7 cellular contexts compared by ENCODE assay signal in genomic region chr15:86231864-86232801, GRCh38.
DNase-seq lines count a peak whose midpoint lies in the region; ATAC-seq and TF ChIP-seq lines count a peak whose summit lies in the region.

No MANE protein-coding gene starts in this region.

- 13% methylated on average over 20 of the region's 20 CpGs for WGBS in hepatocyte (ENCODE audit: low lambda C conversion rate, missing lambda C conversion rate)

- ATAC-seq in HG02884 (IDR thresholded peaks at IDR 0.05; ENCODE audit: unreplicated experiment): peak; percentile 76
- no peak for ATAC-seq in GM21515 (IDR thresholded peaks at IDR 0.05; ENCODE audit: unreplicated experiment)

- peak; percentile 38 for DNase-seq in GM13977 (ENCODE audit: low spot score)
- DNase-seq in NT2/D1 (ENCODE audit: low read depth, low spot score): peak; percentile 42
- DNase-seq in activated naive CD4-positive, alpha-beta T cell treated with anti-CD3 and anti-CD28 coated beads for 36 hours: peak; percentile 49
- peak; percentile 73 for DNase-seq in hepatocyte (ENCODE audit: low spot score)
- peak in 2 of 3 donors; percentile 6 to 18 for DNase-seq in stimulated activated CD4-positive, alpha-beta T cell treated with anti-CD3 and anti-CD28 coated beads, Interleukin-12 subunit alpha, Interleukin-12 subunit beta, amount 100 ng/mL, for 48 hours (ENCODE audit: low read depth in 2 of 3, low spot score in 1 of 3)

- H3K4me3 ChIP-seq in NT2/D1 (ENCODE audit: insufficient read length, low read depth): no peak overlapping the region
- H3K4me3 ChIP-seq in hepatocyte: no peak overlapping the region

- peaks cover 4% of the 10 kb centered on the region for H3K4me1 Mint-ChIP-seq in activated naive CD4-positive, alpha-beta T cell treated with anti-CD3 and anti-CD28 coated beads for 36 hours (ENCODE audit: low read depth)

- H3K9me3 Mint-ChIP-seq in activated naive CD4-positive, alpha-beta T cell treated with anti-CD3 and anti-CD28 coated beads for 36 hours: no peaks in the 10 kb centered on the region

- peak overlapping the region; percentile 76 for H3K4me2 ChIP-seq in hepatocyte

- H3K4me1 ChIP-seq in NT2/D1 (ENCODE audit: insufficient read depth, insufficient read length) (peaks cover 3% of the 10 kb centered on the region), hepatocyte (ENCODE audit: insufficient read depth) (no peaks in the 10 kb centered on the region)

- H3K36me3 ChIP-seq in NT2/D1 (ENCODE audit: insufficient read depth, insufficient read length, low read length) (no peaks in the 10 kb centered on the region), hepatocyte (replicated peaks; ENCODE audit: insufficient read depth, low read depth) (no peaks in the 10 kb centered on the region)

- in situ Hi-C loops in GM13977 (cut with MboI; ENCODE audit: low pct_unique_long_range_greater_than_20kb, low sequenced_read_pairs, unreplicated experiment): no loop called here

- H3K36me3 Mint-ChIP-seq in activated naive CD4-positive, alpha-beta T cell treated with anti-CD3 and anti-CD28 coated beads for 36 hours (ENCODE audit: low read depth): no peaks in the 10 kb centered on the region

- no peaks in the 10 kb centered on the region for H3K9me3 ChIP-seq in NT2/D1 (ENCODE audit: insufficient read depth, low read length)
- no peaks in the 10 kb centered on the region for H3K9me3 ChIP-seq in hepatocyte (ENCODE audit: low read depth)

- no peak overlapping the region for H3K4me3 Mint-ChIP-seq in activated naive CD4-positive, alpha-beta T cell treated with anti-CD3 and anti-CD28 coated beads for 36 hours

- H3K27me3 Mint-ChIP-seq in activated naive CD4-positive, alpha-beta T cell treated with anti-CD3 and anti-CD28 coated beads for 36 hours (ENCODE audit: low read depth): peaks cover 30% of the 10 kb centered on the region

- H3K27ac Mint-ChIP-seq in activated naive CD4-positive, alpha-beta T cell treated with anti-CD3 and anti-CD28 coated beads for 36 hours: no peak overlapping the region

- peak; percentile 66 for TF ChIP-seq CTCF in GM13977 (IDR thresholded peaks at IDR 0.05; ENCODE audit: extremely low read depth, insufficient read depth, missing control alignments)
- TF ChIP-seq CTCF in hepatocyte (IDR thresholded peaks at IDR 0.05; ENCODE audit: poor library complexity): peak; percentile 87

- H3K79me2 ChIP-seq in hepatocyte: no peaks in the 10 kb centered on the region

- peak overlapping the region; percentile 47 for H2AFZ ChIP-seq in hepatocyte

- intact Hi-C loops in activated naive CD4-positive, alpha-beta T cell treated with anti-CD3 and anti-CD28 coated beads for 36 hours (cut with micrococcal nuclease): loop anchor here (5.0 to 10.0 kb wide), 4 partner anchors 375 to 1375 kb away; no protein-coding TSS in a partner anchor

- H3K27ac ChIP-seq in hepatocyte: no peak overlapping the region

- CTCF ChIA-PET in activated naive CD4-positive, alpha-beta T cell treated with anti-CD3 and anti-CD28 coated beads for 36 hours (lab: Charles Lee): interaction anchor here (0.6 to 1.5 kb wide), 8 partner anchors 25 to 511 kb away, joined by 3 to 8 read pairs (median 4); no protein-coding TSS in a partner anchor

- H3K9ac ChIP-seq in NT2/D1 (ENCODE audit: insufficient read length, low read depth): no peak overlapping the region

- no peaks in the 10 kb centered on the region for H3K27me3 ChIP-seq in NT2/D1 (ENCODE audit: insufficient read depth, insufficient read length)
- H3K27me3 ChIP-seq in hepatocyte: peaks cover 27% of the 10 kb centered on the region

- H3K9me2 ChIP-seq in hepatocyte (replicated peaks; ENCODE audit: insufficient read depth): no peaks in the 10 kb centered on the region

- no peaks in the 10 kb centered on the region for H4K20me1 ChIP-seq in hepatocyte (ENCODE audit: insufficient read depth, poor library complexity, severe bottlenecking)

Comparison
In these comparisons a context has a peak if more than half of its experiments do, and no peak if none do; other contexts are left out.
1. DNase-seq: peak in every context shown above with its lines; median percentile 73 in hepatocyte; 49 in activated naive CD4-positive, alpha-beta T cell treated with anti-CD3 and anti-CD28 coated beads for 36 hours; 42 in NT2/D1; 38 in GM13977; 12 in stimulated activated CD4-positive, alpha-beta T cell treated with anti-CD3 and anti-CD28 coated beads, Interleukin-12 subunit alpha, Interleukin-12 subunit beta, amount 100 ng/mL, for 48 hours.